10 cellular contexts compared by ENCODE assay signal in genomic region chr2:46363535-46364170, GRCh38.
A peak's percentile ranks its signal among the peaks of the same experiment; 100 is the strongest.
DNase-seq lines count a peak whose midpoint lies in the region; ATAC-seq, FAIRE-seq and TF ChIP-seq lines count a peak whose summit lies in the region.
"Had no signal": no experiment of that assay in that cellular context is flagged by ENCODE, and none has a peak within 500 bp of the region (broad histone marks: within the 10 kb centered on the region; RNA-seq: fewer than 3 reads in every experiment).

No MANE protein-coding gene starts in this region.

- no TSS peak for BruUV-seq in endothelial cell of umbilical vein (replicated peaks; lab: Mats Ljungman, UMichigan)

- peaks cover 31% of the 10 kb centered on the region for H3K4me1 Mint-ChIP-seq in activated CD4-positive, alpha-beta T cell treated with anti-CD3 and anti-CD28 coated beads for 36 hours

- no peaks in the 10 kb centered on the region for H3K9me3 Mint-ChIP-seq in activated CD4-positive, alpha-beta T cell treated with anti-CD3 and anti-CD28 coated beads for 36 hours (ENCODE audit: low read depth)

- H3K36me3 ChIP-seq in endothelial cell of umbilical vein (ENCODE audit: control insufficient read depth in 2 of 2, extremely low read depth in 1 of 2, insufficient read depth in 2 of 2, low read length in 2 of 2) = peaks cover 23 to 44% of the 10 kb centered on the region in 2 experiments
- H3K36me3 ChIP-seq in skeletal muscle tissue (ENCODE audit: control insufficient read depth in 3 of 3, insufficient read depth in 3 of 3, low read length in 3 of 3) = peaks cover 16 to 21% (median 17%) of the 10 kb centered on the region in 3 donors

- H3K9me1 ChIP-seq in endothelial cell of umbilical vein (replicated peaks; ENCODE audit: control insufficient read depth, extremely low read depth, insufficient read depth, low read length) = no peaks in the 10 kb centered on the region

- no peaks in the 10 kb centered on the region for H4K20me1 ChIP-seq in endothelial cell of umbilical vein (replicated peaks; ENCODE audit: control insufficient read depth, extremely low read depth, insufficient read depth, low read length)

- no peak for TF ChIP-seq CTCF in endothelial cell of umbilical vein (IDR thresholded peaks at IDR 0.05; ENCODE audit: extremely low read depth in 1 of 2, insufficient read depth in 1 of 2, low read depth in 1 of 2, low read length in 2 of 2)

- CTCF ChIA-PET in activated CD4-positive, alpha-beta T cell treated with anti-CD3 and anti-CD28 coated beads for 36 hours (lab: Charles Lee) = interaction anchor here (0.6 to 2.5 kb wide), 20 partner anchors 8 to 814 kb away, joined by 3 to 17 read pairs (median 4); partner anchors contain the start of gene EPAS1
- CTCF ChIA-PET in endothelial cell of umbilical vein (lab: Charles Lee) = interaction anchor here (0.7 to 3.0 kb wide), 19 partner anchors 11 to 371 kb away, joined by 3 to 31 read pairs (median 5); partner anchors contain the start of gene EPAS1

- dilution Hi-C loops in endothelial cell of umbilical vein (cut with MboI; ENCODE audit: extremely low pct_ligation_motif_present, low sequenced_read_pairs) = no loop called here

- H3K27me3 Mint-ChIP-seq in activated CD4-positive, alpha-beta T cell treated with anti-CD3 and anti-CD28 coated beads for 36 hours = no peaks in the 10 kb centered on the region

- no peaks in the 10 kb centered on the region for H3K27me3 ChIP-seq in endothelial cell of umbilical vein (ENCODE audit: control insufficient read depth in 2 of 2, insufficient read depth in 2 of 2, low read length in 2 of 2)
- H3K27me3 ChIP-seq in skeletal muscle tissue (ENCODE audit: control insufficient read depth in 3 of 3, insufficient read depth in 3 of 3, low read length in 3 of 3) = no peaks in the 10 kb centered on the region
- H3K27me3 ChIP-seq: esophagus squamous epithelium, tibial nerve had no signal

- FAIRE-seq in endothelial cell of umbilical vein (lab: Jason Lieb, UNC) = peak; percentile 80

- intact Hi-C loops in activated CD4-positive, alpha-beta T cell treated with anti-CD3 and anti-CD28 coated beads for 36 hours (cut with DNase I, micrococcal nuclease) = loop anchor here (1.0 to 2.0 kb wide), 4 partner anchors 29 to 177 kb away; partner anchors contain the start of gene EPAS1 (in 1 of the 2)
- intact Hi-C loops in endothelial cell of umbilical vein (cut with micrococcal nuclease) = no loop called here

- H3K27ac Mint-ChIP-seq in activated CD4-positive, alpha-beta T cell treated with anti-CD3 and anti-CD28 coated beads for 36 hours = peak overlapping the region; percentile 6

- POLR2A ChIA-PET in activated CD4-positive, alpha-beta T cell treated with anti-CD3 and anti-CD28 coated beads for 36 hours (lab: Charles Lee) = no interaction called here
- POLR2A ChIA-PET in endothelial cell of umbilical vein (lab: Charles Lee) = interaction anchor here (1.2 kb wide), 1 partner anchor 66 kb away, joined by 3 read pairs; the partner anchor contains the start of gene EPAS1

- no peak overlapping the region for H2AFZ ChIP-seq in endothelial cell of umbilical vein (ENCODE audit: low read depth, low read length)

- no peak for TF ChIP-seq POLR2A in endothelial cell of umbilical vein (IDR thresholded peaks at IDR 0.05; ENCODE audit: low read depth, low read length)

- H3K36me3 Mint-ChIP-seq in activated CD4-positive, alpha-beta T cell treated with anti-CD3 and anti-CD28 coated beads for 36 hours (ENCODE audit: low read depth) = no peaks in the 10 kb centered on the region

- peak; percentile 28 for DNase-seq in activated CD4-positive, alpha-beta T cell treated with anti-CD3 and anti-CD28 coated beads for 36 hours
- no peak for DNase-seq in activated CD4-positive, alpha-beta T cell treated with anti-CD3 and anti-CD28 coated beads for 48 hours
- DNase-seq in NOMO-1 treated with dmso at 0.1 percent for 144 hours (lab: John Stamatoyannopoulos, UW; ENCODE audit: unreplicated experiment) = peak; percentile 37
- DNase-seq in endothelial cell of umbilical vein (ENCODE audit: low read depth, low spot score) = peak; percentile 69
- DNase-seq: esophagus squamous epithelium had no signal

- H3K9ac ChIP-seq in endothelial cell of umbilical vein (replicated peaks; ENCODE audit: extremely low read depth, insufficient read depth, low read length) (peak overlapping the region; percentile 8), skeletal muscle tissue (ENCODE audit: low read depth in 1 of 3, low read length in 3 of 3) (no peak overlapping the region)

- H3K9me3 ChIP-seq in endothelial cell of umbilical vein (replicated peaks; ENCODE audit: control insufficient read depth, insufficient read depth, low read length) (no peaks in the 10 kb centered on the region), skeletal muscle tissue (ENCODE audit: control insufficient read depth in 3 of 3, low read length in 3 of 3) (no peaks in the 10 kb centered on the region)
- H3K9me3 ChIP-seq: esophagus squamous epithelium, tibial nerve had no signal

- peak overlapping the region; percentile 25 for H3K27ac ChIP-seq in endothelial cell of umbilical vein (ENCODE audit: insufficient read depth, low read depth, low read length)
- peak overlapping the region; percentile 15 for H3K27ac ChIP-seq in skeletal muscle tissue (ENCODE audit: low read depth, low read length)

- H3K4me3 ChIP-seq in endothelial cell of umbilical vein (replicated peaks in 1 of 3; ENCODE audit: insufficient read depth in 1 of 3, low read depth in 1 of 3, low read length in 3 of 3) = no peak overlapping the region
- no peak overlapping the region for H3K4me3 ChIP-seq in skeletal muscle tissue (ENCODE audit: low read length in 3 of 3)
- H3K4me3 ChIP-seq: esophagus squamous epithelium, tibial nerve had no signal

- no peak overlapping the region for H3K4me3 Mint-ChIP-seq in activated CD4-positive, alpha-beta T cell treated with anti-CD3 and anti-CD28 coated beads for 36 hours

- peaks cover 24% of the 10 kb centered on the region for H3K4me1 ChIP-seq in endothelial cell of umbilical vein (ENCODE audit: control insufficient read depth, extremely low read depth, insufficient read depth, low read length)
- H3K4me1 ChIP-seq in skeletal muscle tissue (ENCODE audit: control insufficient read depth in 3 of 3, insufficient read depth in 3 of 3, low read length in 3 of 3) = peaks cover 0 to 9% (median 0%) of the 10 kb centered on the region in 3 donors
- H3K4me1 ChIP-seq: tibial nerve had no signal

- no peaks in the 10 kb centered on the region for H3K79me2 ChIP-seq in endothelial cell of umbilical vein (ENCODE audit: control insufficient read depth, insufficient read depth, low read length)

- peak overlapping the region; percentile 49 for H3K4me2 ChIP-seq in endothelial cell of umbilical vein (ENCODE audit: insufficient read depth, low read length)

- ATAC-seq in activated CD4-positive, alpha-beta T cell treated with anti-CD3 and anti-CD28 coated beads for 36 hours = peak; percentile 94
- ATAC-seq in GM19351 (IDR thresholded peaks at IDR 0.05; ENCODE audit: unreplicated experiment) (no peak), GM21360 (IDR thresholded peaks at IDR 0.05; ENCODE audit: unreplicated experiment) (no peak), GM21529 (IDR thresholded peaks at IDR 0.05; ENCODE audit: unreplicated experiment) (no peak)

TF ChIP-seq in endothelial cell of umbilical vein, 7 proteins besides CTCF, POLR2A, EP300 and RAD21:
- no peak for TF ChIP-seq POLR2AphosphoS5 (IDR thresholded peaks at IDR 0.05; ENCODE audit: insufficient read depth, low read depth, low read length)
- TF ChIP-seq MAX (IDR thresholded peaks at IDR 0.05; ENCODE audit: insufficient read depth, insufficient read length) = no peak
- no peak for TF ChIP-seq EZH2 (IDR thresholded peaks at IDR 0.05; ENCODE audit: borderline replicate concordance, low read depth, low read length, severe bottlenecking)
- peak; percentile 39 for TF ChIP-seq JUN (IDR thresholded peaks at IDR 0.05; ENCODE audit: borderline replicate concordance, insufficient read depth, insufficient read length, low read depth)
- TF ChIP-seq MYC (IDR thresholded peaks at IDR 0.05; ENCODE audit: low read depth, low read length) = no peak
- TF ChIP-seq FOS (IDR thresholded peaks at IDR 0.05; ENCODE audit: borderline replicate concordance, insufficient read depth, low read length) = peak; percentile 82
- no peak for TF ChIP-seq GATA2 (IDR thresholded peaks at IDR 0.05; ENCODE audit: insufficient read depth, insufficient read length, low read depth, low read length)
